Comparison of ENCODE assay signal across 17 cellular contexts in the genomic region with DNA sequence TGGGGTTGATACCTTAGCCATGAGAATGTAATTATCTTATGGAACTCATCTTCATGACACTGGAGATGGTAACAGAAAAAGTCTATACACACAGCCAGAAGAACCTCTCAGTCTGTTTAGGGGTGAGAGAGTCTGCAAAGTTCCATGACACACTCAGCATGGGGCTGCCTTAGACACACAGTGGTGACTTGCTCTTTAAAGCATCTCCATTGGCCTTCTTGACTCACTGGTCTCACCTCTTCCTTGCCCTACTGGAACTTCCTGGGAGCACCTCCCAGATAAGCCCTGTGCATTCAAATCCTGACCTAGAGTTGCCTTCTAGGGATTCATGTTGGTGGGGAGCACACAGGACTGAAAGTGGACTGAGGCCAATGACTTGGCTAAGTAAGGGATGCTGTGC. TPM values are rescaled to one million over a fixed set of nuclear protein-coding genes. Genes with fewer than 3 reads are reported as not detected.
"Had no signal": no experiment of that assay in that cellular context is flagged by ENCODE, and none has a peak within 500 bp of the region (broad histone marks: within the 10 kb centered on the region; RNA-seq: fewer than 3 reads in every experiment).

No MANE protein-coding gene starts in this region.

- H3K4me3 ChIP-seq: adrenal gland, esophagus squamous epithelium, hepatocyte, right atrium auricular region, transverse colon, vagina had no signal

- H3K27ac ChIP-seq: adrenal gland, esophagus squamous epithelium, hepatocyte, vagina had no signal

- H3K4me2 ChIP-seq: hepatocyte had no signal

- H3K27me3 Mint-ChIP-seq: progenitor cell of endocrine pancreas had no signal

- H3K36me3 ChIP-seq: adrenal gland, esophagus squamous epithelium, right atrium auricular region, transverse colon, vagina had no signal

- H3K27ac Mint-ChIP-seq: activated naive CD4-positive, alpha-beta T cell treated with anti-CD3 and anti-CD28 coated beads, Interleukin-2, amount 50 U/mL, for 24 hours; naive B cell; progenitor cell of endocrine pancreas; stimulated activated naive CD8-positive, alpha-beta T cell treated with anti-CD3 and anti-CD28 coated beads, Interleukin-15, Interleukin-2, amounts not matched to agents 100 ng/mL and 50 ng/mL, for 24 hours; T-helper 17 cell had no signal

- DNase-seq: activated CD4-positive, alpha-beta T cell treated with anti-CD3 and anti-CD28 coated beads, Interleukin-2, amount 50 U/mL, for 4 hours; activated gamma-delta T cell; adrenal gland; cerebellar nuclear complex; cortex of kidney; esophagus squamous epithelium; naive B cell; T-helper 17 cell had no signal

- H3K27me3 ChIP-seq: adrenal gland, esophagus squamous epithelium, hepatocyte, right atrium auricular region, transverse colon, vagina had no signal

- ATAC-seq: T-helper 17 cell had no signal

- FAIRE-seq: bronchial epithelial cell had no signal

- H3K4me1 Mint-ChIP-seq: activated naive CD4-positive, alpha-beta T cell treated with anti-CD3 and anti-CD28 coated beads, Interleukin-2, amount 50 U/mL, for 24 hours; naive B cell; neural crest cell; T-helper 17 cell had no signal

- H3K9me3 ChIP-seq: adrenal gland, esophagus squamous epithelium, right atrium auricular region, transverse colon, vagina had no signal

- H2AFZ ChIP-seq: hepatocyte had no signal

- H3K9me3 Mint-ChIP-seq: activated naive CD4-positive, alpha-beta T cell treated with anti-CD3 and anti-CD28 coated beads, Interleukin-2, amount 50 U/mL, for 24 hours; neural crest cell had no signal

- H3K36me3 Mint-ChIP-seq: activated naive CD4-positive, alpha-beta T cell treated with anti-CD3 and anti-CD28 coated beads, Interleukin-2, amount 50 U/mL, for 24 hours; naive B cell had no signal

- H3K4me3 Mint-ChIP-seq: activated naive CD4-positive, alpha-beta T cell treated with anti-CD3 and anti-CD28 coated beads, Interleukin-2, amount 50 U/mL, for 24 hours; naive B cell; neural crest cell; stimulated activated naive CD8-positive, alpha-beta T cell treated with anti-CD3 and anti-CD28 coated beads, Interleukin-15, Interleukin-2, amounts not matched to agents 100 ng/mL and 50 ng/mL, for 24 hours; T-helper 17 cell had no signal

RNA-seq across cellular contexts. Expression of gene MAGI1, which starts 9.3 kb away (rescaled TPM):
- total RNA-seq: T-helper 17 cell had no signal
